Comparison of ENCODE assay signal across 22 cellular contexts in genomic region chr2:15832849-15833680, GRCh38.
"Had no signal": no experiment of that assay in that cellular context is flagged by ENCODE, and none has a peak within 500 bp of the region (broad histone marks: within the 10 kb centered on the region; RNA-seq: fewer than 3 reads in every experiment).

No MANE protein-coding gene starts in this region.

- H3K9me3 ChIP-seq: MG63, SJSA1, SK-N-SH had no signal

- H3K27me3 ChIP-seq: MG63, SJSA1 had no signal

- H3K4me1 ChIP-seq: SJSA1 had no signal

- H3K4me3 ChIP-seq: MG63, SJSA1 had no signal

- ATAC-seq: HepG2 had no signal

- H3K9ac ChIP-seq: SK-N-SH had no signal

- H3K27ac ChIP-seq: SJSA1 had no signal

- FAIRE-seq: HepG2, RCC 7860 had no signal

- H3K4me2 ChIP-seq: SK-N-SH had no signal

- DNase-seq: IMR-90, Karpas-422, KG1, MG63, NCI-H1092, NCI-H1436, NCI-H187, NCI-H2029, NCI-H2081 treated with DMSO at 0.1 percent for 48 hours, NCI-H2171, NCI-H226, NCI-H446, NCI-H510A, NCI-H524 treated with DMSO at 0.1 percent for 48 hours, NCI-H774, Right ventricle myocardium superior, RPMI8226, SIG-M5, SK-N-SH had no signal

- H3K36me3 ChIP-seq: MG63, SJSA1 had no signal
